29 cellular contexts compared by ENCODE assay signal in the genomic region with DNA sequence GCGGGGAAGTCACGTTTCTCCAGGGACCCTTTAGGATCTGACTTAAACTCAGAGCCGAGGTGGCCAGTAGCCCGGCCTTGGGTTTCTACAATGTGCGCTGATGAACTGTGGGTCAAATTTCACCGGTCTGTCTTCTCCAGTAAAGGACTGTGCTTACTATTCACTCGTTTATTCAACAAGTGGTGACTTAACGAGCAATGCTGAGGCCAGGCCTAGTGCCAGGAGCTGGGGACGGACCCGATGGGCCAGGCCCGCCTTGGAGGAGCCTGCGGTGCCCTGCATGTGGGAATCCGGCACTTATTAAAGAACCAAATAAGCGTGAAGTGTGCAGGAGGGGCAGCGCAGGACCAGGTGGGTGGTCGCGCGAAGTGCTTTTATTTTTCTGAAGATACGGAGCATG. TPM values are rescaled to one million over a fixed set of nuclear protein-coding genes. Genes with fewer than 3 reads are reported as not detected.
DNase-seq lines count a peak whose midpoint lies in the region; ATAC-seq and TF ChIP-seq lines count a peak whose summit lies in the region.
"Had no signal": no experiment of that assay in that cellular context is flagged by ENCODE, and none has a peak within 500 bp of the region (broad histone marks: within the 10 kb centered on the region; RNA-seq: fewer than 3 reads in every experiment).

No MANE protein-coding gene starts in this region.

- TF ChIP-seq CTCF in glutamatergic neuron (IDR thresholded peaks at IDR 0.05; ENCODE audit: partially characterized antibody, unreplicated experiment) (no peak), osteocyte (IDR thresholded peaks at IDR 0.05) (no peak)

- H3K9me3 Mint-ChIP-seq in glutamatergic neuron (ENCODE audit: unreplicated experiment) (peaks cover 3% of the 10 kb centered on the region), osteocyte (ENCODE audit: unreplicated experiment) (no peaks in the 10 kb centered on the region)
- H3K9me3 Mint-ChIP-seq: activated naive CD4-positive, alpha-beta T cell treated with anti-CD3 and anti-CD28 coated beads, Interleukin-2, amount 50 U/mL, for 72 hours; stimulated activated effector memory CD8-positive, alpha-beta T cell treated with anti-CD3 and anti-CD28 coated beads, Interleukin-12 subunit alpha, Interleukin-12 subunit beta, amount 100 ng/mL, for 72 hours; type B pancreatic cell had no signal

- H3K4me3 Mint-ChIP-seq in glutamatergic neuron (ENCODE audit: unreplicated experiment) (peak overlapping the region; percentile 46), osteocyte (ENCODE audit: unreplicated experiment) (peak overlapping the region; percentile 47)
- H3K4me3 Mint-ChIP-seq: naive B cell; stimulated activated effector memory CD8-positive, alpha-beta T cell treated with anti-CD3 and anti-CD28 coated beads, Interleukin-12 subunit alpha, Interleukin-12 subunit beta, amount 100 ng/mL, for 72 hours; type B pancreatic cell had no signal

- H3K27me3 Mint-ChIP-seq in glutamatergic neuron (ENCODE audit: unreplicated experiment) (no peaks in the 10 kb centered on the region), osteocyte (ENCODE audit: unreplicated experiment) (no peaks in the 10 kb centered on the region)

- ATAC-seq in HG02623 (IDR thresholded peaks at IDR 0.05; ENCODE audit: unreplicated experiment) (no peak), GM18511 (IDR thresholded peaks at IDR 0.05; ENCODE audit: unreplicated experiment) (no peak)
- ATAC-seq: activated naive CD4-positive, alpha-beta T cell treated with anti-CD3 and anti-CD28 coated beads, Interleukin-2, amount 50 U/mL, for 72 hours; HCT116; left lobe of liver; stimulated activated effector memory CD8-positive, alpha-beta T cell treated with anti-CD3 and anti-CD28 coated beads, Interleukin-12 subunit alpha, Interleukin-12 subunit beta, amount 100 ng/mL, for 72 hours had no signal

- H3K27ac Mint-ChIP-seq in glutamatergic neuron (ENCODE audit: unreplicated experiment): no peak overlapping the region
- peak overlapping the region; percentile 95 for H3K27ac Mint-ChIP-seq in osteocyte (ENCODE audit: unreplicated experiment)
- H3K27ac Mint-ChIP-seq: activated naive CD4-positive, alpha-beta T cell treated with anti-CD3 and anti-CD28 coated beads, Interleukin-2, amount 50 U/mL, for 72 hours; stimulated activated effector memory CD8-positive, alpha-beta T cell treated with anti-CD3 and anti-CD28 coated beads, Interleukin-12 subunit alpha, Interleukin-12 subunit beta, amount 100 ng/mL, for 72 hours had no signal

- H3K4me1 Mint-ChIP-seq in glutamatergic neuron (ENCODE audit: low read depth, unreplicated experiment) (peaks cover 3% of the 10 kb centered on the region), osteocyte (ENCODE audit: unreplicated experiment) (peaks cover 60% of the 10 kb centered on the region)

- H3K36me3 Mint-ChIP-seq in glutamatergic neuron (ENCODE audit: unreplicated experiment): no peaks in the 10 kb centered on the region
- no peaks in the 10 kb centered on the region for H3K36me3 Mint-ChIP-seq in osteocyte (ENCODE audit: unreplicated experiment)
- H3K36me3 Mint-ChIP-seq: activated naive CD4-positive, alpha-beta T cell treated with anti-CD3 and anti-CD28 coated beads, Interleukin-2, amount 50 U/mL, for 72 hours; naive B cell; stimulated activated effector memory CD8-positive, alpha-beta T cell treated with anti-CD3 and anti-CD28 coated beads, Interleukin-12 subunit alpha, Interleukin-12 subunit beta, amount 100 ng/mL, for 72 hours; type B pancreatic cell had no signal

- DNase-seq in ELF-1 (ENCODE audit: low read depth, low spot score) (peak; percentile 48), NCI-H2029 treated with DMSO at 0.1 percent for 48 hours (lab: John Stamatoyannopoulos, UW) (peak; percentile 51), glutamatergic neuron (no peak), osteocyte (ENCODE audit: extremely low spot score, unreplicated experiment) (no peak), GM03348 (ENCODE audit: low spot score) (no peak)
- no peak for DNase-seq in NK-92 treated with Interleukin-12 subunit alpha and Interleukin-12 subunit beta, amount 100 ng/mL, for 24 hours (lab: John Stamatoyannopoulos, UW)
- DNase-seq: activated CD4-positive, alpha-beta T cell treated with anti-CD3 and anti-CD28 coated beads for 48 hours; activated CD8-positive, alpha-beta memory T cell treated with anti-CD3 and anti-CD28 coated beads for 24 hours; activated effector memory CD4-positive, alpha-beta T cell treated with Interleukin-2 at 50 U/mL for 16 hours; effector CD8-positive, alpha-beta T cell; GDM1; naive B cell; NCI-H1092; NCI-H187 treated with DMSO at 0.1 percent for 48 hours; stimulated activated CD4-positive, alpha-beta T cell treated with anti-CD3 and anti-CD28 coated beads, Interleukin-15, amount 100 ng/mL, for 24 hours; T1000 had no signal

RNA-seq across cellular contexts. Expression of gene CTCFL, which starts 24.0 kb away (rescaled TPM):
- total RNA-seq in glutamatergic neuron (ENCODE audit: unreplicated experiment) (not detected), osteocyte (not detected in 2 replicates)
- total RNA-seq: activated naive CD4-positive, alpha-beta T cell treated with anti-CD3 and anti-CD28 coated beads, Interleukin-2, amount 50 U/mL, for 72 hours; bronchial epithelial cell; HT-29; omental fat pad; pulmonary artery endothelial cell; RPMI7951 had no signal

RNA-seq across cellular contexts. Expression of gene PCK1, which starts 60.0 kb away (rescaled TPM):
- not detected for total RNA-seq in glutamatergic neuron (ENCODE audit: unreplicated experiment)
- total RNA-seq in osteocyte: not detected in 2 replicates
- total RNA-seq: activated naive CD4-positive, alpha-beta T cell treated with anti-CD3 and anti-CD28 coated beads, Interleukin-2, amount 50 U/mL, for 72 hours; bronchial epithelial cell; epithelial cell of proximal tubule; pulmonary artery endothelial cell; RPMI7951 had no signal

Comparison
In these comparisons a context has a peak if more than half of its experiments do, and no peak if none do; other contexts are left out.
1. DNase-seq: peak in ELF-1 (single experiment) and NCI-H2029 treated with DMSO at 0.1 percent for 48 hours (single experiment); none in glutamatergic neuron (single experiment), osteocyte (single experiment), NK-92 treated with Interleukin-12 subunit alpha and Interleukin-12 subunit beta, amount 100 ng/mL, for 24 hours (single experiment) and GM03348 (single experiment).